15 cellular contexts compared by ENCODE assay signal in genomic region chr9:128903871-128904371, GRCh38. TPM values are rescaled to one million over a fixed set of nuclear protein-coding genes. Genes with fewer than 3 reads are reported as not detected.
A peak's percentile ranks its signal among the peaks of the same experiment; 100 is the strongest.
DNase-seq lines count a peak whose midpoint lies in the region; ATAC-seq, FAIRE-seq and TF ChIP-seq lines count a peak whose summit lies in the region.
"Had no signal": no experiment of that assay in that cellular context is flagged by ENCODE, and none has a peak within 500 bp of the region (broad histone marks: within the 10 kb centered on the region; RNA-seq: fewer than 3 reads in every experiment).

No MANE protein-coding gene starts in this region.

- peaks cover 26% of the 10 kb centered on the region for H3K36me3 Mint-ChIP-seq in CD8-positive, alpha-beta T cell
- peaks cover 28% of the 10 kb centered on the region for H3K36me3 Mint-ChIP-seq in activated CD8-positive, alpha-beta T cell treated with anti-CD3 and anti-CD28 coated beads, Interleukin-2, amount 10 ng/mL, durations not matched to agents 7 days and 5 days (ENCODE audit: low read depth)
- H3K36me3 Mint-ChIP-seq in glutamatergic neuron (ENCODE audit: unreplicated experiment): peaks cover 6% of the 10 kb centered on the region

- TF ChIP-seq CTCF in 22Rv1 (IDR thresholded peaks at IDR 0.05) (no peak), glutamatergic neuron (IDR thresholded peaks at IDR 0.05; ENCODE audit: partially characterized antibody, unreplicated experiment) (no peak), GM10266 (IDR thresholded peaks at IDR 0.05; ENCODE audit: control insufficient read depth, insufficient read depth, low read depth, missing control alignments) (no peak)
- no peak for TF ChIP-seq CTCF in CD8-positive, alpha-beta T cell (IDR thresholded peaks at IDR 0.05)

- CTCF ChIA-PET in CD8-positive, alpha-beta T cell (lab: Charles Lee): interaction anchor here (4.1 kb wide), 1 partner anchor 24 kb away, joined by 15 read pairs; no protein-coding TSS in a partner anchor
- CTCF ChIA-PET in activated CD8-positive, alpha-beta T cell treated with anti-CD3 and anti-CD28 coated beads, Interleukin-2, amount 10 ng/mL, durations not matched to agents 7 days and 5 days (lab: Charles Lee): no interaction called here

- peaks cover 55% of the 10 kb centered on the region for H3K4me1 ChIP-seq in CD8-positive, alpha-beta T cell (ENCODE audit: insufficient read depth, low read length)

- intact Hi-C loops in CD8-positive, alpha-beta T cell (cut with DNase I, micrococcal nuclease): loop anchor here in 1 of 2 experiments (10.0 kb wide), 1 partner anchor 879 kb away; no protein-coding TSS in a partner anchor

- H3K27ac Mint-ChIP-seq in CD8-positive, alpha-beta T cell: peak overlapping the region; percentile 91
- peak overlapping the region; percentile 93 for H3K27ac Mint-ChIP-seq in activated CD8-positive, alpha-beta T cell treated with anti-CD3 and anti-CD28 coated beads, Interleukin-2, amount 10 ng/mL, durations not matched to agents 7 days and 5 days
- peak overlapping the region; percentile 22 for H3K27ac Mint-ChIP-seq in glutamatergic neuron (ENCODE audit: unreplicated experiment)

- peak overlapping the region; percentile 93 for H3K27ac ChIP-seq in 22Rv1
- H3K27ac ChIP-seq in CD8-positive, alpha-beta T cell (ENCODE audit: low read depth, low read length): peak overlapping the region; percentile 87

- POLR2A ChIA-PET in CD8-positive, alpha-beta T cell (lab: Charles Lee): interaction anchor here (0.7 kb wide), 1 partner anchor 628 kb away, joined by 3 read pairs; the partner anchor contains the start of genes GOLGA2 and SWI5
- POLR2A ChIA-PET in activated CD8-positive, alpha-beta T cell treated with anti-CD3 and anti-CD28 coated beads, Interleukin-2, amount 10 ng/mL, durations not matched to agents 7 days and 5 days (lab: Charles Lee): interaction anchor here (0.6 to 0.8 kb wide), 2 partner anchors 19 to 60 kb away, joined by 3 read pairs; no protein-coding TSS in a partner anchor

- H3K27me3 ChIP-seq in CD8-positive, alpha-beta T cell (ENCODE audit: insufficient read depth, low read length): no peaks in the 10 kb centered on the region
- H3K27me3 ChIP-seq: esophagus muscularis mucosa had no signal

- H3K9me3 Mint-ChIP-seq in CD8-positive, alpha-beta T cell: no peaks in the 10 kb centered on the region
- no peaks in the 10 kb centered on the region for H3K9me3 Mint-ChIP-seq in activated CD8-positive, alpha-beta T cell treated with anti-CD3 and anti-CD28 coated beads, Interleukin-2, amount 10 ng/mL, durations not matched to agents 7 days and 5 days (ENCODE audit: insufficient read depth)
- no peaks in the 10 kb centered on the region for H3K9me3 Mint-ChIP-seq in glutamatergic neuron (ENCODE audit: unreplicated experiment)

- no peak for FAIRE-seq in GM12892 (lab: Jason Lieb, UNC)

- H3K27me3 Mint-ChIP-seq in CD8-positive, alpha-beta T cell (ENCODE audit: low read depth): no peaks in the 10 kb centered on the region
- H3K27me3 Mint-ChIP-seq in activated CD8-positive, alpha-beta T cell treated with anti-CD3 and anti-CD28 coated beads, Interleukin-2, amount 10 ng/mL, durations not matched to agents 7 days and 5 days (ENCODE audit: low read depth): no peaks in the 10 kb centered on the region
- H3K27me3 Mint-ChIP-seq in glutamatergic neuron (ENCODE audit: unreplicated experiment): no peaks in the 10 kb centered on the region

- H3K4me3 ChIP-seq in CD8-positive, alpha-beta T cell (ENCODE audit: low read depth, low read length): no peak overlapping the region
- H3K4me3 ChIP-seq: esophagus muscularis mucosa had no signal

- no peak for ATAC-seq in CD8-positive, alpha-beta T cell
- ATAC-seq in activated CD8-positive, alpha-beta T cell treated with anti-CD3 and anti-CD28 coated beads, Interleukin-2, amount 10 ng/mL, durations not matched to agents 7 days and 5 days: no peak

- no peak for TF ChIP-seq POLR2A in GM12892 (IDR thresholded peaks at IDR 0.05; ENCODE audit: low read depth, low read length)

- H3K36me3 ChIP-seq in CD8-positive, alpha-beta T cell (ENCODE audit: insufficient read depth, low read length): peaks cover 16% of the 10 kb centered on the region

- peaks cover 58% of the 10 kb centered on the region for H3K4me1 Mint-ChIP-seq in CD8-positive, alpha-beta T cell (ENCODE audit: low read depth)
- H3K4me1 Mint-ChIP-seq in activated CD8-positive, alpha-beta T cell treated with anti-CD3 and anti-CD28 coated beads, Interleukin-2, amount 10 ng/mL, durations not matched to agents 7 days and 5 days (ENCODE audit: low read depth): peaks cover 63% of the 10 kb centered on the region
- H3K4me1 Mint-ChIP-seq in glutamatergic neuron (ENCODE audit: low read depth, unreplicated experiment): peaks cover 6% of the 10 kb centered on the region

- no peak overlapping the region for H3K4me3 Mint-ChIP-seq in CD8-positive, alpha-beta T cell
- H3K4me3 Mint-ChIP-seq in activated CD8-positive, alpha-beta T cell treated with anti-CD3 and anti-CD28 coated beads, Interleukin-2, amount 10 ng/mL, durations not matched to agents 7 days and 5 days: no peak overlapping the region
- H3K4me3 Mint-ChIP-seq in glutamatergic neuron (ENCODE audit: unreplicated experiment): no peak overlapping the region

- DNase-seq in CD8-positive, alpha-beta T cell: no peak
- DNase-seq in activated CD8-positive, alpha-beta T cell treated with anti-CD3 and anti-CD28 coated beads, Interleukin-2, amount 10 ng/mL, durations not matched to agents 7 days and 5 days: no peak
- DNase-seq in glutamatergic neuron: no peak
- DNase-seq in GM12892 (ENCODE audit: insufficient read length): no peak
- DNase-seq in GM10266 (ENCODE audit: extremely low spot score): no peak
- DNase-seq in hypothalamus (lab: John Stamatoyannopoulos, UW): no peak
- DNase-seq in NCI-H2029 treated with DMSO at 0.1 percent for 48 hours (lab: John Stamatoyannopoulos, UW): no peak
- DNase-seq: caudate nucleus; GOT3; islet precursor cell; NCI-H1694 treated with DMSO at 0.1 percent for 48 hours; NK-92 treated with Interleukin-12 subunit alpha and Interleukin-12 subunit beta, amount 100 ng/mL, for 24 hours; SW 1271 had no signal

- H3K9me3 ChIP-seq in CD8-positive, alpha-beta T cell (ENCODE audit: low read length): no peaks in the 10 kb centered on the region
- H3K9me3 ChIP-seq: esophagus muscularis mucosa had no signal

RNA-seq across cellular contexts. Expression of gene PHYHD1, which starts 16.9 kb away (rescaled TPM):
- total RNA-seq in CD8-positive, alpha-beta T cell: 1 to 10 TPM; 1.0 to 2.5 TPM
- under 1 TPM; 0.55 to 0.68 TPM for total RNA-seq in activated CD8-positive, alpha-beta T cell treated with anti-CD3 and anti-CD28 coated beads, Interleukin-2, amount 10 ng/mL, durations not matched to agents 7 days and 5 days
- total RNA-seq in glutamatergic neuron (ENCODE audit: unreplicated experiment): 4.4 TPM
- polyA plus RNA-seq in GM12892 (2012; ENCODE audit: missing spikeins): 1.1 TPM

RNA-seq across cellular contexts. Expression of gene LRRC8A, which starts 22.0 kb away (rescaled TPM):
- total RNA-seq in CD8-positive, alpha-beta T cell: 10 to 100 TPM; 35.0 to 40.1 TPM
- total RNA-seq in activated CD8-positive, alpha-beta T cell treated with anti-CD3 and anti-CD28 coated beads, Interleukin-2, amount 10 ng/mL, durations not matched to agents 7 days and 5 days: 10 to 100 TPM; 26.1 to 27.2 TPM
- total RNA-seq in glutamatergic neuron (ENCODE audit: unreplicated experiment): 93.0 TPM
- 3.0 TPM for polyA plus RNA-seq in GM12892 (2012; ENCODE audit: missing spikeins)

RNA-seq across cellular contexts. Expression of gene KYAT1, which starts 22.2 kb away (rescaled TPM):
- 1 to 10 TPM; 2.4 to 3.0 TPM for total RNA-seq in CD8-positive, alpha-beta T cell
- 10 to 100 TPM; 12.6 to 13.0 TPM for total RNA-seq in activated CD8-positive, alpha-beta T cell treated with anti-CD3 and anti-CD28 coated beads, Interleukin-2, amount 10 ng/mL, durations not matched to agents 7 days and 5 days
- 19.5 TPM for total RNA-seq in glutamatergic neuron (ENCODE audit: unreplicated experiment)
- 9.7 TPM for polyA plus RNA-seq in GM12892 (2012; ENCODE audit: missing spikeins)

RNA-seq across cellular contexts. Expression of gene DOLK, which starts 43.5 kb away (rescaled TPM):
- total RNA-seq in CD8-positive, alpha-beta T cell: 10 to 100 TPM; 10.4 to 10.7 TPM
- 1 to 10 TPM; 7.9 to 8.7 TPM for total RNA-seq in activated CD8-positive, alpha-beta T cell treated with anti-CD3 and anti-CD28 coated beads, Interleukin-2, amount 10 ng/mL, durations not matched to agents 7 days and 5 days
- 16.6 TPM for total RNA-seq in glutamatergic neuron (ENCODE audit: unreplicated experiment)
- 5.0 TPM for polyA plus RNA-seq in GM12892 (2012; ENCODE audit: missing spikeins)

RNA-seq across cellular contexts. Expression of gene NUP188, which starts 43.6 kb away (rescaled TPM):
- 10 to 100 TPM; 48.7 to 49.0 TPM for total RNA-seq in CD8-positive, alpha-beta T cell
- 10 to 100 TPM; 83.8 to 85.2 TPM for total RNA-seq in activated CD8-positive, alpha-beta T cell treated with anti-CD3 and anti-CD28 coated beads, Interleukin-2, amount 10 ng/mL, durations not matched to agents 7 days and 5 days
- 63.6 TPM for total RNA-seq in glutamatergic neuron (ENCODE audit: unreplicated experiment)
- polyA plus RNA-seq in GM12892 (2012; ENCODE audit: missing spikeins): 44.5 TPM

Comparison
In these comparisons a context has a peak if more than half of its experiments do, and no peak if none do; other contexts are left out.
1. H3K27ac Mint-ChIP-seq: peak in every context shown above with its lines; median percentile 93 in activated CD8-positive, alpha-beta T cell treated with anti-CD3 and anti-CD28 coated beads, Interleukin-2, amount 10 ng/mL, durations not matched to agents 7 days and 5 days; 91 in CD8-positive, alpha-beta T cell; 22 in glutamatergic neuron.